ENCODE assay signal across 1 cellular context in the genomic region with DNA sequence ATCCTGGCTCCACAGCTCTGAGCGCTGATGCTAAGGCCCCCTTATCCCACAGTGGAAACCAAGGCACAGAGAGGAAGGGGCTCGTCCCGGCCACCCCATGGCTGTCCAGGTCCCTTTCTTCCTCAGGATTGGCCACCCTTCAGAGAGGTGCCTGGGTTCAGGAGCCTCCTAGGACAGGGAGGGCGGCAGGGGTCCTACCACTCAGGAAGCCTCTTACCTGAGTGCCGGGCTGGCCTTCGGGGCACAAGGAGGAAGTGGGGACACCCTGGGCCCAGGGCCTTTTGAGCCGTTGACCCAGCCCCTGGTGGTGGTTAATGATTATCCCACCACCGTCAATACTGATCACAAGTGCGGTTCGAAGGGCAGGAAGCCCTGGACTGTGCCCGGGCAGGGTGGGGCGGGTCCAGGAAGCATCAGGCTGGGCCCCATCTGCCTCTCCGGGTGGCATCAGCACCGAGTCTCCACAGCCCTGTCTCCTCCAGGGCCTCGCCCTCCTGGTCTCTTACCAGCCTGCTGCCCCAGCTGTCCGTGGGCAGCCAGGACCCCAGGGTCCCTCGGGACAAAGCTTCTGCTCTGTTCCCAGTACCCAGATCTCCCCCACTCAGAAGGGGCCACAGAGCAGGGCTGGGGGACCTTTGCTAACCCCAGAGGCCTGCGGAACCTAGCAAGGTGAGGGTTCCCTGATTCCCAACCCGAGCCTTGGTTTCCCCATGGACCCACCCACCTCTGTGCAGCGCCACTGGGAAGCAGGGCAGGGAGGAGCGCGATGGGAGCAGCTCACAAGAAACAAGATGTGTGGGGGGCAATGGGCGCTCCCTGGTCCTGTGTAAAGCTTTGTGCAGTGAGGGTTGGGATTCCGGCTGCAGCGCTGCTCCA.
TF ChIP-seq lines count a peak whose summit lies in the region.

No MANE protein-coding gene starts in this region.

TF ChIP-seq in HepG2, 621 proteins besides CTCF, POLR2A, EP300 and RAD21 (continued from another document and continues in another):
- TF ChIP-seq ZHX1 (CRISPR knock-in tag; IDR thresholded peaks at IDR 0.05; ENCODE audit: low read depth) = no peak
- TF ChIP-seq MLLT10 (CRISPR knock-in tag; IDR thresholded peaks at IDR 0.05) = no peak
- TF ChIP-seq ZNF605 (CRISPR knock-in tag; IDR thresholded peaks at IDR 0.05) = peak; percentile 49; the same call in 1 of the 2 replicates
- peak; percentile 96 for TF ChIP-seq ZFX (CRISPR knock-in tag; IDR thresholded peaks at IDR 0.05; ENCODE audit: low read depth)
- TF ChIP-seq NR1H2 (CRISPR knock-in tag; IDR thresholded peaks at IDR 0.05; ENCODE audit: borderline replicate concordance, low read depth) = no peak
- TF ChIP-seq NCOA2 (CRISPR knock-in tag; IDR thresholded peaks at IDR 0.05) = peak; percentile 77; the same call in 1 of the 2 replicates
- TF ChIP-seq ZBTB44 (CRISPR knock-in tag; IDR thresholded peaks at IDR 0.05) = no peak
- TF ChIP-seq ARNT (IDR thresholded peaks at IDR 0.05) = no peak
- peak; percentile 81 for TF ChIP-seq ZIK1 (CRISPR knock-in tag; IDR thresholded peaks at IDR 0.05; ENCODE audit: borderline replicate concordance, low read depth)
- TF ChIP-seq ZNF225 (CRISPR knock-in tag; IDR thresholded peaks at IDR 0.05) = peak; percentile 2; the same call in 1 of the 2 replicates
- TF ChIP-seq MZF1 (CRISPR knock-in tag; IDR thresholded peaks at IDR 0.05; ENCODE audit: borderline replicate concordance) = no peak
- no peak for TF ChIP-seq STAT6 (CRISPR knock-in tag; IDR thresholded peaks at IDR 0.05; ENCODE audit: borderline replicate concordance)
- peak; percentile 74 for TF ChIP-seq FOXP4 (CRISPR knock-in tag; IDR thresholded peaks at IDR 0.05)
- TF ChIP-seq, protein P1, sequence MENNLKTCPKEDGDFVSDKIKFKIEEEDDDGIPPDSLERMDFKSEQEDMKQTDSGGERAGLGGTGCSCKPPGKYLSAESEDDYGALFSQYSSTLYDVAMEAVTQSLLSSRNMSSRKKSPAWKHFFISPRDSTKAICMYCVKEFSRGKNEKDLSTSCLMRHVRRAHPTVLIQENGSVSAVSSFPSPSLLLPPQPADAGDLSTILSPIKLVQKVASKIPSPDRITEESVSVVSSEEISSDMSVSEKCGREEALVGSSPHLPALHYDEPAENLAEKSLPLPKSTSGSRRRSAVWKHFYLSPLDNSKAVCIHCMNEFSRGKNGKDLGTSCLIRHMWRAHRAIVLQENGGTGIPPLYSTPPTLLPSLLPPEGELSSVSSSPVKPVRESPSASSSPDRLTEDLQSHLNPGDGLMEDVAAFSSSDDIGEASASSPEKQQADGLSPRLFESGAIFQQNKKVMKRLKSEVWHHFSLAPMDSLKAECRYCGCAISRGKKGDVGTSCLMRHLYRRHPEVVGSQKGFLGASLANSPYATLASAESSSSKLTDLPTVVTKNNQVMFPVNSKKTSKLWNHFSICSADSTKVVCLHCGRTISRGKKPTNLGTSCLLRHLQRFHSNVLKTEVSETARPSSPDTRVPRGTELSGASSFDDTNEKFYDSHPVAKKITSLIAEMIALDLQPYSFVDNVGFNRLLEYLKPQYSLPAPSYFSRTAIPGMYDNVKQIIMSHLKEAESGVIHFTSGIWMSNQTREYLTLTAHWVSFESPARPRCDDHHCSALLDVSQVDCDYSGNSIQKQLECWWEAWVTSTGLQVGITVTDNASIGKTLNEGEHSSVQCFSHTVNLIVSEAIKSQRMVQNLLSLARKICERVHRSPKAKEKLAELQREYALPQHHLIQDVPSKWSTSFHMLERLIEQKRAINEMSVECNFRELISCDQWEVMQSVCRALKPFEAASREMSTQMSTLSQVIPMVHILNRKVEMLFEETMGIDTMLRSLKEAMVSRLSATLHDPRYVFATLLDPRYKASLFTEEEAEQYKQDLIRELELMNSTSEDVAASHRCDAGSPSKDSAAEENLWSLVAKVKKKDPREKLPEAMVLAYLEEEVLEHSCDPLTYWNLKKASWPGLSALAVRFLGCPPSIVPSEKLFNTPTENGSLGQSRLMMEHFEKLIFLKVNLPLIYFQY (CRISPR knock-in tag; IDR thresholded peaks at IDR 0.05; ENCODE audit: borderline replicate concordance) = peak; percentile 75
- no peak for TF ChIP-seq ZNF274 (CRISPR knock-in tag; IDR thresholded peaks at IDR 0.05)
- TF ChIP-seq NR0B2 (CRISPR knock-in tag; IDR thresholded peaks at IDR 0.05) = peak; percentile 25; the same call in 1 of the 2 replicates
- no peak for TF ChIP-seq ZNF891 (CRISPR knock-in tag; IDR thresholded peaks at IDR 0.05)
- no peak for TF ChIP-seq MED8 (CRISPR knock-in tag; IDR thresholded peaks at IDR 0.05; ENCODE audit: insufficient replicate concordance)
- TF ChIP-seq ZNF251 (CRISPR knock-in tag; IDR thresholded peaks at IDR 0.05) = no peak
- TF ChIP-seq PAXIP1 (CRISPR knock-in tag; conservative IDR thresholded peaks at IDR 0.05) = peak; percentile 97
- no peak for TF ChIP-seq KAT2B (IDR thresholded peaks at IDR 0.05; ENCODE audit: borderline replicate concordance, low read depth, low read length)
- TF ChIP-seq ATF7-NPFF (CRISPR knock-in tag; IDR thresholded peaks at IDR 0.05; ENCODE audit: low read depth) = peak; percentile 65; the same call in 1 of the 2 replicates
- no peak for TF ChIP-seq TFDP1 (CRISPR knock-in tag; IDR thresholded peaks at IDR 0.05; ENCODE audit: borderline replicate concordance)
- TF ChIP-seq GATAD1 (CRISPR knock-in tag; IDR thresholded peaks at IDR 0.05) = peak; percentile 43; the same call in 1 of the 2 replicates
- no peak for TF ChIP-seq CCAR2 (optimal IDR thresholded peaks at IDR 0.05; ENCODE audit: low read depth, low read length)
- peak; percentile 99 for TF ChIP-seq ELF3 (CRISPR knock-in tag; IDR thresholded peaks at IDR 0.05)
- TF ChIP-seq RBM22 (optimal IDR thresholded peaks at IDR 0.05; ENCODE audit: low read length) = peak; percentile 13
- TF ChIP-seq KDM2A (CRISPR knock-in tag; IDR thresholded peaks at IDR 0.05; ENCODE audit: borderline replicate concordance, low read depth) = peak; percentile 61; the same call in 1 of the 2 replicates
- TF ChIP-seq ZKSCAN5 (CRISPR knock-in tag; IDR thresholded peaks at IDR 0.05) = peak; percentile 14; the same call in 1 of the 2 replicates
- no peak for TF ChIP-seq PHB2 (IDR thresholded peaks at IDR 0.05; ENCODE audit: partially characterized antibody)
- TF ChIP-seq ATF2 (CRISPR knock-in tag; IDR thresholded peaks at IDR 0.05) = peak; percentile 70
- peak; percentile 85 for TF ChIP-seq HDAC1 (CRISPR knock-in tag; IDR thresholded peaks at IDR 0.05)
- no peak for TF ChIP-seq KLF13 (CRISPR knock-in tag; IDR thresholded peaks at IDR 0.05)
- no peak for TF ChIP-seq SYNCRIP (IDR thresholded peaks at IDR 0.05; ENCODE audit: insufficient read depth, low read depth, low read length)
